ENCODE assay signal across 14 cellular contexts in genomic region chr7:74475987-74476350, GRCh38. TPM values are rescaled to one million over a fixed set of nuclear protein-coding genes. Genes with fewer than 3 reads are reported as not detected.
DNase-seq lines count a peak whose midpoint lies in the region; ATAC-seq, FAIRE-seq and TF ChIP-seq lines count a peak whose summit lies in the region.
"Had no signal": no experiment of that assay in that cellular context is flagged by ENCODE, and none has a peak within 500 bp of the region (broad histone marks: within the 10 kb centered on the region; RNA-seq: fewer than 3 reads in every experiment).

No MANE protein-coding gene starts in this region.

- TF ChIP-seq CTCF in HCT116 (IDR thresholded peaks at IDR 0.05 in 2 of 3, conservative IDR thresholded peaks at IDR 0.05 in 1 of 3; ENCODE audit: borderline replicate concordance in 1 of 3, insufficient read depth in 1 of 3, low read depth in 2 of 3, low read length in 2 of 3) (no peak), PC-3 (conservative IDR thresholded peaks at IDR 0.05; ENCODE audit: low read depth, low read length) (no peak), gastroesophageal sphincter (IDR thresholded peaks at IDR 0.05) (no peak), kidney (IDR thresholded peaks at IDR 0.05; ENCODE audit: borderline replicate concordance, extremely low read depth, insufficient read depth) (no peak)

- intact Hi-C loops in HCT116 (cut with micrococcal nuclease) (no loop called here), PC-3 (cut with micrococcal nuclease) (no loop called here), kidney (cut with DNase I) (no loop called here)

- RAD21 ChIA-PET in HCT116 (lab: Charles Lee; ENCODE audit: low non-redundant PET in 1 of 2, low total read pairs in 2 of 2, uncharacterized antibody in 2 of 2, unreplicated experiment in 2 of 2): no interaction called here

- H3K4me2 ChIP-seq in HCT116 (ENCODE audit: low read length) (peak overlapping the region; percentile 29), PC-3 (ENCODE audit: low read length) (peak overlapping the region; percentile 39; the same call in 1 of the 2 replicates)

- POLR2A ChIA-PET in HCT116 (lab: Charles Lee) (no interaction called here), PC-3 (lab: Charles Lee; ENCODE audit: unreplicated experiment) (no interaction called here)

- no peaks in the 10 kb centered on the region for H4K20me1 ChIP-seq in HCT116 (ENCODE audit: insufficient read depth)
- 0 out of 2 replicates have a peak, but pooled peaks cover 4% of the 10 kb centered on the region for H4K20me1 ChIP-seq in PC-3 (ENCODE audit: low read length)

- H3K4me3 ChIP-seq in HCT116 (replicated peaks in 1 of 2; ENCODE audit: low read depth in 1 of 2, low read length in 2 of 2): no peak overlapping the region
- no peak overlapping the region for H3K4me3 ChIP-seq in PC-3 (ENCODE audit: low read length)
- no peak overlapping the region for H3K4me3 ChIP-seq in gastroesophageal sphincter
- no peak overlapping the region for H3K4me3 ChIP-seq in skin epidermis
- H3K4me3 ChIP-seq in kidney (ENCODE audit: low read length in 2 of 2): no peak overlapping the region
- H3K4me3 ChIP-seq: Peyer's patch had no signal

- TF ChIP-seq RAD21 in HCT116 (IDR thresholded peaks at IDR 0.05; ENCODE audit: low read depth): no peak

- no peaks in the 10 kb centered on the region for H3K27me3 ChIP-seq in HCT116 (ENCODE audit: insufficient read depth, low read length)
- no peaks in the 10 kb centered on the region for H3K27me3 ChIP-seq in PC-3 (ENCODE audit: low read length)
- H3K27me3 ChIP-seq in gastroesophageal sphincter: no peaks in the 10 kb centered on the region
- H3K27me3 ChIP-seq: Peyer's patch had no signal

- no peak for DNase-seq in HCT116 (ENCODE audit: low read depth, low spot score)
- DNase-seq in PC-3: no peak
- DNase-seq in kidney: no peak
- no peak for DNase-seq in HK-2 (ENCODE audit: unreplicated experiment)
- no peak for DNase-seq in H4 (ENCODE audit: low spot score)
- DNase-seq: activated CD4-positive, alpha-beta memory T cell treated with anti-CD3 and anti-CD28 coated beads for 36 hours; Karpas-422; mesenchymal stem cell; retina; stimulated activated CD4-positive, alpha-beta T cell treated with anti-CD3 and anti-CD28 coated beads, Interleukin-1b, Interleukin-23, amount 100 ng/mL, for 48 hours had no signal

- H3K79me2 ChIP-seq in HCT116 (ENCODE audit: insufficient read depth, low read length): peaks cover 35% of the 10 kb centered on the region
- peaks cover 39% of the 10 kb centered on the region for H3K79me2 ChIP-seq in PC-3 (ENCODE audit: low read length)

- H3K27ac ChIP-seq in HCT116 (ENCODE audit: low read depth, low read length): no peak overlapping the region
- peak overlapping the region; percentile 71 for H3K27ac ChIP-seq in PC-3 (ENCODE audit: low read length)
- H3K27ac ChIP-seq in gastroesophageal sphincter: peak overlapping the region in 3 of 4 donors; percentile 49 to 98 (median 95)
- peak overlapping the region in 15 of 21 experiments; percentile 22 to 98 (median 90) for H3K27ac ChIP-seq in skin epidermis
- H3K27ac ChIP-seq in kidney (ENCODE audit: low read depth in 2 of 2, low read length in 2 of 2): no peak overlapping the region

- WGBS in gastroesophageal sphincter (ENCODE audit: low coverage in 1 of 2), 2 donors: 81 to 91% methylated on average over 4 of the region's 8 CpGs

- no peaks in the 10 kb centered on the region for H3K36me3 ChIP-seq in HCT116 (ENCODE audit: control insufficient read depth in 1 of 2, insufficient read depth in 2 of 2, low read length in 2 of 2)
- no peaks in the 10 kb centered on the region for H3K36me3 ChIP-seq in PC-3 (ENCODE audit: low read depth, low read length)
- H3K36me3 ChIP-seq in gastroesophageal sphincter: no peaks in the 10 kb centered on the region
- H3K36me3 ChIP-seq in kidney (ENCODE audit: control insufficient read depth in 1 of 2, insufficient read depth in 2 of 2, low read length in 2 of 2): no peaks in the 10 kb centered on the region
- H3K36me3 ChIP-seq: Peyer's patch had no signal

- H3K9ac ChIP-seq in HCT116 (ENCODE audit: low read length) (no peak overlapping the region), PC-3 (ENCODE audit: low read length) (0 out of 2 replicates have a peak overlapping the region, but pooled peaks have one; percentile 6), kidney (ENCODE audit: low read length in 2 of 2) (no peak overlapping the region)

- ATAC-seq in HCT116 (no peak), PC-3 (no peak), gastroesophageal sphincter (no peak)

- no peak for TF ChIP-seq EP300 in gastroesophageal sphincter (IDR thresholded peaks at IDR 0.05)

- FAIRE-seq in kidney (lab: Jason Lieb, UNC): no peak
- FAIRE-seq: H54 had no signal

- TF ChIP-seq POLR2A in HCT116 (IDR thresholded peaks at IDR 0.05; ENCODE audit: borderline replicate concordance, extremely low read depth, insufficient read depth, insufficient read length) (no peak), gastroesophageal sphincter (IDR thresholded peaks at IDR 0.05) (no peak)

- H3K9me2 ChIP-seq in HCT116 (ENCODE audit: insufficient read depth) (no peaks in the 10 kb centered on the region), PC-3 (replicated peaks; ENCODE audit: low read length) (no peaks in the 10 kb centered on the region)

- no peaks in the 10 kb centered on the region for H3F3A ChIP-seq in PC-3 (ENCODE audit: low read length, unreplicated experiment)

- CTCF ChIA-PET in HCT116 (lab: Charles Lee) (no interaction called here), PC-3 (lab: Charles Lee) (no interaction called here)

- H2AFZ ChIP-seq in HCT116 (ENCODE audit: low read depth, low read length, poor library complexity, severe bottlenecking) (no peak overlapping the region), PC-3 (ENCODE audit: low read length) (no peak overlapping the region)

- H3K4me1 ChIP-seq in HCT116 (ENCODE audit: control insufficient read depth in 1 of 2, insufficient read depth in 2 of 2, low read length in 2 of 2) (peaks cover 47 to 70% of the 10 kb centered on the region in 2 experiments), PC-3 (ENCODE audit: insufficient read depth, low read length) (peaks cover 47% of the 10 kb centered on the region), gastroesophageal sphincter (peaks cover 8 to 74% (median 35%) of the 10 kb centered on the region in 3 donors), kidney (ENCODE audit: control insufficient read depth in 1 of 2, insufficient read depth in 1 of 2, low read depth in 1 of 2, low read length in 2 of 2) (peaks cover 26 to 31% of the 10 kb centered on the region in 2 donors)

- BruUV-seq in HCT116 (replicated peaks; lab: Mats Ljungman, UMichigan) (no TSS peak), PC-3 (replicated peaks; lab: Mats Ljungman, UMichigan) (no TSS peak)

- H3K9me3 ChIP-seq in HCT116 (ENCODE audit: control insufficient read depth in 1 of 2, insufficient read depth in 1 of 2, low read depth in 1 of 2, low read length in 2 of 2) (no peaks in the 10 kb centered on the region), PC-3 (ENCODE audit: low read length) (no peaks in the 10 kb centered on the region), gastroesophageal sphincter (no peaks in the 10 kb centered on the region), kidney (ENCODE audit: control insufficient read depth in 1 of 2, low read length in 2 of 2) (no peaks in the 10 kb centered on the region)
- H3K9me3 ChIP-seq: Peyer's patch had no signal

TF ChIP-seq in HCT116, 20 proteins besides CTCF, POLR2A, EP300 and RAD21 (continues in another document):
- TF ChIP-seq EZH2 (IDR thresholded peaks at IDR 0.05): no peak
- TF ChIP-seq, protein P1, sequence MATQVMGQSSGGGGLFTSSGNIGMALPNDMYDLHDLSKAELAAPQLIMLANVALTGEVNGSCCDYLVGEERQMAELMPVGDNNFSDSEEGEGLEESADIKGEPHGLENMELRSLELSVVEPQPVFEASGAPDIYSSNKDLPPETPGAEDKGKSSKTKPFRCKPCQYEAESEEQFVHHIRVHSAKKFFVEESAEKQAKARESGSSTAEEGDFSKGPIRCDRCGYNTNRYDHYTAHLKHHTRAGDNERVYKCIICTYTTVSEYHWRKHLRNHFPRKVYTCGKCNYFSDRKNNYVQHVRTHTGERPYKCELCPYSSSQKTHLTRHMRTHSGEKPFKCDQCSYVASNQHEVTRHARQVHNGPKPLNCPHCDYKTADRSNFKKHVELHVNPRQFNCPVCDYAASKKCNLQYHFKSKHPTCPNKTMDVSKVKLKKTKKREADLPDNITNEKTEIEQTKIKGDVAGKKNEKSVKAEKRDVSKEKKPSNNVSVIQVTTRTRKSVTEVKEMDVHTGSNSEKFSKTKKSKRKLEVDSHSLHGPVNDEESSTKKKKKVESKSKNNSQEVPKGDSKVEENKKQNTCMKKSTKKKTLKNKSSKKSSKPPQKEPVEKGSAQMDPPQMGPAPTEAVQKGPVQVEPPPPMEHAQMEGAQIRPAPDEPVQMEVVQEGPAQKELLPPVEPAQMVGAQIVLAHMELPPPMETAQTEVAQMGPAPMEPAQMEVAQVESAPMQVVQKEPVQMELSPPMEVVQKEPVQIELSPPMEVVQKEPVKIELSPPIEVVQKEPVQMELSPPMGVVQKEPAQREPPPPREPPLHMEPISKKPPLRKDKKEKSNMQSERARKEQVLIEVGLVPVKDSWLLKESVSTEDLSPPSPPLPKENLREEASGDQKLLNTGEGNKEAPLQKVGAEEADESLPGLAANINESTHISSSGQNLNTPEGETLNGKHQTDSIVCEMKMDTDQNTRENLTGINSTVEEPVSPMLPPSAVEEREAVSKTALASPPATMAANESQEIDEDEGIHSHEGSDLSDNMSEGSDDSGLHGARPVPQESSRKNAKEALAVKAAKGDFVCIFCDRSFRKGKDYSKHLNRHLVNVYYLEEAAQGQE (IDR thresholded peaks at IDR 0.05; ENCODE audit: low read depth): no peak
- TF ChIP-seq JUND (IDR thresholded peaks at IDR 0.05): no peak
- TF ChIP-seq EZH2phosphoT487 (IDR thresholded peaks at IDR 0.05; ENCODE audit: borderline replicate concordance): no peak
- TF ChIP-seq YY1 (IDR thresholded peaks at IDR 0.05; ENCODE audit: extremely low read depth, insufficient replicate concordance, low read depth, low read length): no peak
- TF ChIP-seq SRF (IDR thresholded peaks at IDR 0.05; ENCODE audit: low read depth): no peak

RNA-seq across cellular contexts. Expression of gene GTF2IRD1, which starts 22.3 kb away (rescaled TPM):
- total RNA-seq in HCT116 (2021; ENCODE audit: unreplicated experiment): 34.5 TPM
- 38.2 and 47.2 TPM in 2 replicates for polyA plus RNA-seq in HCT116 (2012)
- 14.9 and 21.9 TPM in 2 replicates for total RNA-seq in PC-3 (2014; rRNA removed)
- 10 to 100 TPM; 21.5 to 49.0 (median 28.2) TPM for total RNA-seq in gastroesophageal sphincter
- 35.8 TPM for total RNA-seq in kidney
- polyA plus RNA-seq in kidney (ENCODE audit: insufficient read depth, low read depth, low replicate concordance): 28.2 TPM
- 5.9 and 13.0 TPM in 2 replicates for total RNA-seq in H4 (2014; rRNA removed; shearing (Covaris generic))

Comparison
In these comparisons a context has a peak if more than half of its experiments do, and no peak if none do; other contexts are left out.
1. H3K27ac ChIP-seq: peak in PC-3 (single experiment), gastroesophageal sphincter (3 of 4) and skin epidermis (15 of 21); none in HCT116 (single experiment) and kidney (0 of 2).